ENCODE assay signal across 17 cellular contexts in the genomic region with DNA sequence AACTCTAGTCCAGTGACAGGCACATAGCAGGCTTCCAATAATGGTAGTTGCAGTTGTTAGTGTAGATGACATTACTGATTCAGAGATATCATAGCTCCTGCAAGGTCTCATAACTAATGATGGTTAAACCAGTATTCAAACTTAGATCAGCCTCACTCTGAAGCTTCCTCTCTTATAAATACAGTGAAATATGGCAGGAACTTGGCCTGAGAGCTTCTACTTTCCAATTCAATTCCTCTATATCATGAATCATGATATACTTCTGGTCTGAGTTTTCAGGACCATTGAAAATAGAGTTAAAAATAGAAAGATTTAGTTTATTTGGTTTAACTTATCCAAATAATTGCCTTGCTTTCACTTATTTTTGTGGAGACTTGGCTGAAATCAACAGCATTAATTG.
DNase-seq lines count a peak whose midpoint lies in the region; ATAC-seq and TF ChIP-seq lines count a peak whose summit lies in the region.
"Had no signal": no experiment of that assay in that cellular context is flagged by ENCODE, and none has a peak within 500 bp of the region (broad histone marks: within the 10 kb centered on the region; RNA-seq: fewer than 3 reads in every experiment).

No MANE protein-coding gene starts in this region.

- H3K4me3 ChIP-seq in ACC112 (ENCODE audit: low read depth, low read length): no peak overlapping the region
- H3K4me3 ChIP-seq in Karpas-422 (ENCODE audit: low read length): no peak overlapping the region
- H3K4me3 ChIP-seq in hepatocyte: no peak overlapping the region
- H3K4me3 ChIP-seq in neural progenitor cell: no peak overlapping the region
- H3K4me3 ChIP-seq: SJSA1 had no signal

- peaks cover 13% of the 10 kb centered on the region for H3K4me1 Mint-ChIP-seq in neural progenitor cell
- no peaks in the 10 kb centered on the region for H3K4me1 Mint-ChIP-seq in chondrocyte (ENCODE audit: low read depth)
- H3K4me1 Mint-ChIP-seq: B cell; CD4-positive, CD25-positive, alpha-beta regulatory T cell; IgD-negative memory B cell had no signal

- H3K27me3 ChIP-seq in ACC112 (ENCODE audit: insufficient read depth, low read length) (no peaks in the 10 kb centered on the region), Karpas-422 (ENCODE audit: low read length) (no peaks in the 10 kb centered on the region), hepatocyte (no peaks in the 10 kb centered on the region), neural progenitor cell (no peaks in the 10 kb centered on the region)
- H3K27me3 ChIP-seq: SJSA1 had no signal

- H2AFZ ChIP-seq in ACC112 (ENCODE audit: low read length, unreplicated experiment) (no peak overlapping the region), Karpas-422 (ENCODE audit: low read length) (no peak overlapping the region), hepatocyte (no peak overlapping the region), neural progenitor cell (replicated peaks) (no peak overlapping the region)

- H3K79me2 ChIP-seq in ACC112 (ENCODE audit: control insufficient read depth, insufficient read depth, low read length, unreplicated experiment) (no peaks in the 10 kb centered on the region), Karpas-422 (ENCODE audit: low read length) (no peaks in the 10 kb centered on the region), hepatocyte (no peaks in the 10 kb centered on the region), neural progenitor cell (ENCODE audit: low read depth) (no peaks in the 10 kb centered on the region)

- H3K27ac ChIP-seq in ACC112 (ENCODE audit: low read depth, low read length) (peak overlapping the region; percentile 89), Karpas-422 (ENCODE audit: low read length) (no peak overlapping the region), hepatocyte (peak overlapping the region; percentile 60), neural progenitor cell (no peak overlapping the region)
- H3K27ac ChIP-seq: SJSA1 had no signal

- no peaks in the 10 kb centered on the region for H3K27me3 Mint-ChIP-seq in neural progenitor cell (ENCODE audit: insufficient read depth, low read depth)
- H3K27me3 Mint-ChIP-seq in chondrocyte (ENCODE audit: low read depth): no peaks in the 10 kb centered on the region
- H3K27me3 Mint-ChIP-seq: B cell; CD4-positive, CD25-positive, alpha-beta regulatory T cell; IgD-negative memory B cell had no signal

- H3K36me3 Mint-ChIP-seq in neural progenitor cell (no peaks in the 10 kb centered on the region), chondrocyte (ENCODE audit: low read depth) (no peaks in the 10 kb centered on the region)
- H3K36me3 Mint-ChIP-seq: CD4-positive, CD25-positive, alpha-beta regulatory T cell; IgD-negative memory B cell had no signal

- H3K9ac ChIP-seq in Karpas-422 (ENCODE audit: low read length): no peak overlapping the region
- no peak overlapping the region for H3K9ac ChIP-seq in neural progenitor cell

- no peak for TF ChIP-seq POLR2A in GM18505 (IDR thresholded peaks at IDR 0.05; ENCODE audit: borderline replicate concordance, extremely low read depth, insufficient read depth, insufficient read length)

- H3K27ac Mint-ChIP-seq in neural progenitor cell (no peak overlapping the region), chondrocyte (ENCODE audit: unreplicated experiment) (no peak overlapping the region)
- H3K27ac Mint-ChIP-seq: B cell; CD4-positive, CD25-positive, alpha-beta regulatory T cell; H9; IgD-negative memory B cell had no signal

- H4K20me1 ChIP-seq in Karpas-422 (ENCODE audit: insufficient read depth, low read depth, low read length) (no peaks in the 10 kb centered on the region), hepatocyte (ENCODE audit: insufficient read depth, poor library complexity, severe bottlenecking) (no peaks in the 10 kb centered on the region), neural progenitor cell (ENCODE audit: low read depth) (no peaks in the 10 kb centered on the region)

- TF ChIP-seq CTCF in hepatocyte (IDR thresholded peaks at IDR 0.05; ENCODE audit: poor library complexity) (no peak), neural progenitor cell (IDR thresholded peaks at IDR 0.05) (no peak), chondrocyte (IDR thresholded peaks at IDR 0.05) (no peak)

- H3K4me3 Mint-ChIP-seq in neural progenitor cell (no peak overlapping the region), chondrocyte (ENCODE audit: unreplicated experiment) (no peak overlapping the region)
- H3K4me3 Mint-ChIP-seq: B cell; CD4-positive, CD25-positive, alpha-beta regulatory T cell; H9; IgD-negative memory B cell had no signal

- peaks cover 65% of the 10 kb centered on the region for H3K9me3 ChIP-seq in Karpas-422 (ENCODE audit: low read length)
- H3K9me3 ChIP-seq in hepatocyte (ENCODE audit: low read depth): no peaks in the 10 kb centered on the region
- no peaks in the 10 kb centered on the region for H3K9me3 ChIP-seq in neural progenitor cell (ENCODE audit: low read depth)
- H3K9me3 ChIP-seq: SJSA1 had no signal

- no peak overlapping the region for H3K4me2 ChIP-seq in Karpas-422 (ENCODE audit: low read depth, low read length, poor library complexity, severe bottlenecking)
- H3K4me2 ChIP-seq in hepatocyte: peak overlapping the region; percentile 15
- H3K4me2 ChIP-seq in neural progenitor cell: peak overlapping the region; percentile 11

- H3K36me3 ChIP-seq in ACC112 (ENCODE audit: insufficient read depth, low read length): no peaks in the 10 kb centered on the region
- no peaks in the 10 kb centered on the region for H3K36me3 ChIP-seq in Karpas-422 (ENCODE audit: insufficient read depth, low read length)
- H3K36me3 ChIP-seq in hepatocyte (replicated peaks; ENCODE audit: insufficient read depth, low read depth): no peaks in the 10 kb centered on the region
- H3K36me3 ChIP-seq in neural progenitor cell: no peaks in the 10 kb centered on the region
- H3K36me3 ChIP-seq: SJSA1 had no signal

- H3K9me2 ChIP-seq in Karpas-422 (replicated peaks; ENCODE audit: insufficient read depth, low read length) (no peaks in the 10 kb centered on the region), hepatocyte (replicated peaks; ENCODE audit: insufficient read depth) (no peaks in the 10 kb centered on the region)

- H3F3A ChIP-seq in neural progenitor cell (ENCODE audit: low read depth): no peaks in the 10 kb centered on the region

- H3K4me1 ChIP-seq in ACC112 (ENCODE audit: control insufficient read depth, insufficient read depth, low read length, unreplicated experiment) (peaks cover 21% of the 10 kb centered on the region), Karpas-422 (ENCODE audit: low read length) (no peaks in the 10 kb centered on the region), hepatocyte (ENCODE audit: insufficient read depth) (no peaks in the 10 kb centered on the region), neural progenitor cell (peaks cover 12% of the 10 kb centered on the region)
- H3K4me1 ChIP-seq: SJSA1 had no signal

- H3K9me3 Mint-ChIP-seq in neural progenitor cell (no peaks in the 10 kb centered on the region), chondrocyte (ENCODE audit: low read depth) (no peaks in the 10 kb centered on the region)
- H3K9me3 Mint-ChIP-seq: H9 had no signal

- peak; percentile 37 for DNase-seq in Karpas-422
- DNase-seq in hepatocyte (ENCODE audit: low spot score): no peak
- no peak for DNase-seq in neural progenitor cell (ENCODE audit: low spot score)
- DNase-seq in NCI-H526 (lab: John Stamatoyannopoulos, UW): no peak
- DNase-seq in NCI-H82 (lab: John Stamatoyannopoulos, UW): no peak
- DNase-seq in chondrocyte (ENCODE audit: low spot score): no peak
- DNase-seq: CD4-positive, CD25-positive, alpha-beta regulatory T cell; EL; H9; NCI-H1105; NCI-H1694; NCI-H526 treated with DMSO at 0.1 percent for 48 hours had no signal

- ATAC-seq in GM18505 (IDR thresholded peaks at IDR 0.05; ENCODE audit: unreplicated experiment): no peak

Comparison
In these comparisons a context has a peak if more than half of its experiments do, and no peak if none do; other contexts are left out.
1. H3K27ac ChIP-seq: peak in ACC112 (single experiment) and hepatocyte (single experiment); none in Karpas-422 (single experiment) and neural progenitor cell (single experiment).